ENCODE assay signal across 8 cellular contexts in genomic region chr17:47205419-47205963, GRCh38. TPM values are rescaled to one million over a fixed set of nuclear protein-coding genes. Genes with fewer than 3 reads are reported as not detected.
DNase-seq lines count a peak whose midpoint lies in the region; ATAC-seq and TF ChIP-seq lines count a peak whose summit lies in the region.

No MANE protein-coding gene starts in this region.

- H3K27me3 ChIP-seq in suprapubic skin, result no peaks in the 10 kb centered on the region

- no peak for TF ChIP-seq CTCF in suprapubic skin (IDR thresholded peaks at IDR 0.05)

- H3K36me3 ChIP-seq in suprapubic skin, result no peaks in the 10 kb centered on the region

- in situ Hi-C loops in ACHN (cut with HindIII; ENCODE audit: low pct_ligation_motif_present, low pct_unique_long_range_greater_than_20kb, low sequenced_read_pairs), result no loop called here

- H3K9me3 ChIP-seq in suprapubic skin, result no peaks in the 10 kb centered on the region

- peak overlapping the region; percentile 64 for H3K27ac ChIP-seq in suprapubic skin

- peaks cover 18% of the 10 kb centered on the region for H3K4me1 ChIP-seq in suprapubic skin

- no peak for TF ChIP-seq POLR2A in suprapubic skin (IDR thresholded peaks at IDR 0.05)

- DNase-seq in ACHN (peak; percentile 95), ecto neural progenitor cell (ENCODE audit: low spot score) (peak; percentile 53), myocyte (ENCODE audit: low read depth) (peak; percentile 96), suprapubic skin (ENCODE audit: low spot score in 2 of 2) (no peak)
- DNase-seq in activated CD4-positive, alpha-beta T cell treated with anti-CD3 and anti-CD28 coated beads for 4 hours, result peak; percentile 56 to 64

- no peak for TF ChIP-seq EP300 in suprapubic skin (IDR thresholded peaks at IDR 0.05)

- ATAC-seq in GM19023 (IDR thresholded peaks at IDR 0.05; ENCODE audit: unreplicated experiment) (peak; percentile 54), HG03442 (IDR thresholded peaks at IDR 0.05; ENCODE audit: unreplicated experiment) (peak; percentile 38), HG02870 (IDR thresholded peaks at IDR 0.05; ENCODE audit: unreplicated experiment) (no peak)

- WGBS in suprapubic skin, result 34% methylated on average over 9 of the region's 9 CpGs

- no peak overlapping the region for H3K4me3 ChIP-seq in suprapubic skin

RNA-seq across cellular contexts. Expression of gene MYL4, which starts 3.7 kb away (rescaled TPM):
- 1,048 and 1,135 TPM in 2 replicates for total RNA-seq in myocyte
- polyA plus RNA-seq in myocyte (2012), result 1,386 TPM
- total RNA-seq in suprapubic skin, result not detected

RNA-seq across cellular contexts. Expression of gene CDC27, which starts 16.4 kb away (rescaled TPM):
- 89.3 and 93.2 TPM in 2 replicates for total RNA-seq in myocyte
- polyA plus RNA-seq in myocyte (2012), result 49.5 TPM
- total RNA-seq in suprapubic skin, result 10 to 100 TPM; 45.1 to 66.6 (median 52.1) TPM

RNA-seq across cellular contexts. Expression of gene ITGB3, which starts 48.1 kb away (rescaled TPM):
- 1.5 and 3.5 TPM in 2 replicates for total RNA-seq in myocyte
- 2.5 TPM for polyA plus RNA-seq in myocyte (2012)
- total RNA-seq in suprapubic skin, result 1 to 10 TPM in 3 of 4 donors, under 1 TPM in 1; 0.76 to 6.6 (median 4.6) TPM

Comparison
In these comparisons a context has a peak if more than half of its experiments do, and no peak if none do; other contexts are left out.
1. DNase-seq: peak in ACHN (single experiment), activated CD4-positive, alpha-beta T cell treated with anti-CD3 and anti-CD28 coated beads for 4 hours (2 of 2), ecto neural progenitor cell (single experiment) and myocyte (single experiment); none in suprapubic skin (0 of 2).
2. RNA of gene MYL4, which starts 3.7 kb away (total RNA-seq): 1,048 to 1,135 TPM in myocyte; not detected in suprapubic skin; every median in the first group is over 1,000 times any median in the second.